In genomic region chr10:3812141-3812540, GRCh38 we compare ENCODE assay signal across 11 cellular contexts. TPM values are rescaled to one million over a fixed set of nuclear protein-coding genes. Genes with fewer than 3 reads are reported as not detected.
DNase-seq lines count a peak whose midpoint lies in the region; TF ChIP-seq lines count a peak whose summit lies in the region.
"Had no signal": no experiment of that assay in that cellular context is flagged by ENCODE, and none has a peak within 500 bp of the region (broad histone marks: within the 10 kb centered on the region; RNA-seq: fewer than 3 reads in every experiment).

No MANE protein-coding gene starts in this region.

- H3K4me3 ChIP-seq in breast epithelium, result no peak overlapping the region
- H3K4me3 ChIP-seq in mesendoderm (ENCODE audit: low read length), result no peak overlapping the region
- no peak overlapping the region for H3K4me3 ChIP-seq in transverse colon

- H2AK5ac ChIP-seq in mesendoderm (ENCODE audit: low read length), result no peak overlapping the region

- H3K9me3 ChIP-seq in breast epithelium (no peaks in the 10 kb centered on the region), transverse colon (no peaks in the 10 kb centered on the region)

- H3K27me3 Mint-ChIP-seq in activated T-cell treated with anti-CD3 and anti-CD28 coated beads, Interleukin-2, amount 50 U/mL, for 24 hours, result no peaks in the 10 kb centered on the region
- H3K27me3 Mint-ChIP-seq: memory B cell had no signal

- intact Hi-C loops in breast epithelium (cut with DNase I; ENCODE audit: low total_unique reads) (no loop called here), transverse colon (cut with DNase I; ENCODE audit: low total_unique reads) (no loop called here)

- no peak overlapping the region for H4K8ac ChIP-seq in mesendoderm (ENCODE audit: low read depth, low read length)

- no peak overlapping the region for H3K9ac ChIP-seq in mesendoderm (ENCODE audit: low read length)

- TF ChIP-seq POLR2A in breast epithelium (IDR thresholded peaks at IDR 0.05) (no peak), transverse colon (IDR thresholded peaks at IDR 0.05) (no peak)

- no peak for TF ChIP-seq CTCF in breast epithelium (IDR thresholded peaks at IDR 0.05)
- no peak for TF ChIP-seq CTCF in transverse colon (IDR thresholded peaks at IDR 0.05)
- TF ChIP-seq CTCF in GM10248 (IDR thresholded peaks at IDR 0.05; ENCODE audit: control extremely low read depth, extremely low read depth, low read depth, missing control alignments), result no peak

- H3K79me1 ChIP-seq in mesendoderm (ENCODE audit: low read length), result no peaks in the 10 kb centered on the region

- H3K4me1 ChIP-seq in breast epithelium, result peaks cover 0 to 8% of the 10 kb centered on the region in 2 donors
- H3K4me1 ChIP-seq in mesendoderm (ENCODE audit: control insufficient read depth, low read depth, low read length), result peaks cover 9% of the 10 kb centered on the region
- peaks cover 33 to 51% (median 46%) of the 10 kb centered on the region in 4 donors for H3K4me1 ChIP-seq in transverse colon

- H3K23ac ChIP-seq in mesendoderm (ENCODE audit: low read length), result no peak overlapping the region

- no peaks in the 10 kb centered on the region for H3K79me2 ChIP-seq in mesendoderm (ENCODE audit: control insufficient read depth, insufficient read depth, low read length)

- peaks cover 28% of the 10 kb centered on the region for H3K4me1 Mint-ChIP-seq in activated T-cell treated with anti-CD3 and anti-CD28 coated beads, Interleukin-2, amount 50 U/mL, for 24 hours (ENCODE audit: low read depth)

- peak overlapping the region; percentile 13 for H2BK5ac ChIP-seq in mesendoderm (ENCODE audit: low read length)

- no peaks in the 10 kb centered on the region for H3K36me3 Mint-ChIP-seq in activated T-cell treated with anti-CD3 and anti-CD28 coated beads, Interleukin-2, amount 50 U/mL, for 24 hours (ENCODE audit: low read depth)
- H3K36me3 Mint-ChIP-seq: memory B cell had no signal

- no peak overlapping the region for H2BK120ac ChIP-seq in mesendoderm (ENCODE audit: low read depth, low read length)

- POLR2A ChIA-PET in GM10248 (lab: Yijun Ruan, JAX), result interaction anchor here (0.6 to 3.2 kb wide), 3 partner anchors 11 to 27 kb away, joined by 4 to 26 read pairs (median 6); partner anchors contain the start of gene KLF6

- DNase-seq in activated T-cell treated with anti-CD3 and anti-CD28 coated beads, Interleukin-2, amount 50 U/mL, for 24 hours, result no peak
- DNase-seq in activated T-cell treated with anti-CD3 and anti-CD28 coated beads, Interleukin-2, amount 50 U/mL, for 48 hours, result no peak
- DNase-seq in breast epithelium (ENCODE audit: low spot score in 2 of 2), result no peak
- no peak for DNase-seq in mesendoderm
- DNase-seq in transverse colon, result no peak
- DNase-seq in SW 1271 (lab: John Stamatoyannopoulos, UW), result no peak
- DNase-seq in GM10248 (ENCODE audit: extremely low spot score), result no peak
- DNase-seq in central memory CD4-positive, alpha-beta T cell, result no peak
- DNase-seq: Karpas-422, NCI-H510A treated with DMSO at 0.1 percent for 48 hours had no signal

- H3K18ac ChIP-seq in mesendoderm (ENCODE audit: low read length), result no peak overlapping the region

- H3K36me3 ChIP-seq in breast epithelium, result no peaks in the 10 kb centered on the region
- no peaks in the 10 kb centered on the region for H3K36me3 ChIP-seq in mesendoderm (ENCODE audit: control insufficient read depth, insufficient read depth, low read length)
- no peaks in the 10 kb centered on the region for H3K36me3 ChIP-seq in transverse colon

- H4K5ac ChIP-seq in mesendoderm (ENCODE audit: low read length), result no peak overlapping the region

- CTCF ChIA-PET in GM10248 (lab: Yijun Ruan, JAX), result interaction anchor here (0.8 to 2.5 kb wide), 10 partner anchors 11 to 71 kb away, joined by 3 to 9 read pairs (median 3); no protein-coding TSS in a partner anchor

- no CpG with 5 or more reads among the region's 7 CpGs for WGBS in mesendoderm (ENCODE audit: extremely low coverage, insufficient coverage, low lambda C conversion rate)
- WGBS in transverse colon (ENCODE audit: low coverage in 1 of 2), 2 donors, result 93 to 100% methylated on average over 3 to 7 of the region's 7 CpGs

- no peak overlapping the region for H3K4me2 ChIP-seq in mesendoderm (ENCODE audit: low read length)

- H3K4me3 Mint-ChIP-seq in activated T-cell treated with anti-CD3 and anti-CD28 coated beads, Interleukin-2, amount 50 U/mL, for 24 hours, result peak overlapping the region; percentile 59

- in situ Hi-C loops in transverse colon (cut with MboI; ENCODE audit: low pct_ligation_motif_present in 1 of 4, low pct_unique_long_range_greater_than_20kb in 1 of 4, low sequenced_read_pairs in 3 of 4), result no loop called here

- no peaks in the 10 kb centered on the region for H3K9me3 Mint-ChIP-seq in activated T-cell treated with anti-CD3 and anti-CD28 coated beads, Interleukin-2, amount 50 U/mL, for 24 hours
- H3K9me3 Mint-ChIP-seq: memory B cell had no signal

- H2BK15ac ChIP-seq in mesendoderm (replicated peaks; ENCODE audit: low read depth), result peak overlapping the region; percentile 48

- H3K56ac ChIP-seq in mesendoderm (ENCODE audit: low read length), result peak overlapping the region; percentile 25

- H3K27ac ChIP-seq in breast epithelium (peak overlapping the region; percentile 85 to 96), mesendoderm (ENCODE audit: low read depth, low read length) (no peak overlapping the region), transverse colon (peak overlapping the region; percentile 88 to 94 (median 91))

- no peak for TF ChIP-seq EP300 in transverse colon (IDR thresholded peaks at IDR 0.05; ENCODE audit: low read depth)

- no peak overlapping the region for H3K4ac ChIP-seq in mesendoderm (ENCODE audit: low read depth, low read length)

- H3K27me3 ChIP-seq in breast epithelium (no peaks in the 10 kb centered on the region), mesendoderm (ENCODE audit: insufficient read depth, low read length, poor library complexity) (no peaks in the 10 kb centered on the region), transverse colon (no peaks in the 10 kb centered on the region)

- H3K27ac Mint-ChIP-seq in activated T-cell treated with anti-CD3 and anti-CD28 coated beads, Interleukin-2, amount 50 U/mL, for 24 hours, result peak overlapping the region; percentile 98

RNA-seq across cellular contexts. Expression of gene KLF6, which starts 27.1 kb away (rescaled TPM):
- total RNA-seq in breast epithelium, result 100 to 1,000 TPM; 132 to 347 (median 186) TPM
- 36.1 TPM for polyA plus RNA-seq in mesendoderm (2013, experiment 1 of 2)
- polyA plus RNA-seq in mesendoderm (2013, experiment 2 of 2), result 35.3 TPM
- total RNA-seq in transverse colon, result 100 to 1,000 TPM; 140 to 304 (median 291) TPM
